ENCODE assay signal across 8 cellular contexts in the genomic region with DNA sequence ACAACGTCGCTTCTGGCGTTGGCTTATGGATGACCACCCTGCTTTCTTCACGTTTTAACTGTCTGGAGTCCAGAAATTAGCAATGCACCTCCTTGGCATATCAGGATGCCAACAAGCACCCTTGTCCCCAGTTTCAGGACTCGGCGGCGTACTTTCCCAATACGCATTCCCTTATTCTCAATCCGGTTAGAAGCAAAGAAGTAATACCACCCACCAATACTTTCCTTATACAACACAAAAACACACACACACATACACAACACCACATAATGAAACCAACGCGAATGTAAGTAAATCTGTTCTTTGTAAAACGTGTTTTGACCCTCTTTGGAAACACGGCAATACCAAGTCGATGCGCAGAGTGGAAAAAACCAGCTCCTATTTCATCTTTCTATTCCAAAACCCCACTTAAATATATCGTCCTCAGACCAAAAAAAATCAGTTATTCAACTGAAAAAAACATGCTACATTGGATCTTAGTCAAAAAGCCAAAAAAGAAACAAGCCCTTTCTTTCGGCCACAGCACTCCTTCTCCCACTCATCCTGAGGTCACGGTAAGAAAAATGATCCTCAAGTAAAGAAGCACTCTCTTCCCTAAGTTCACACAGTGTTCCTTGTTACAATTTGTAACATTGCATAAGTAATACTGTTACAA. TPM values are rescaled to one million over a fixed set of nuclear protein-coding genes. Genes with fewer than 3 reads are reported as not detected.
DNase-seq lines count a peak whose midpoint lies in the region; ATAC-seq and TF ChIP-seq lines count a peak whose summit lies in the region.

No MANE protein-coding gene starts in this region.

- H3K4me3 ChIP-seq in AG10803 (ENCODE audit: low read length) (peak overlapping the region; percentile 58), vagina (peak overlapping the region; percentile 67 to 68)

- peak overlapping the region; percentile 97 for H3K4me3 Mint-ChIP-seq in activated CD4-positive, alpha-beta T cell treated with anti-CD3 and anti-CD28 coated beads, Interleukin-2, amount 10 ng/mL, durations not matched to agents 7 days and 5 days

- H3K36me3 Mint-ChIP-seq in activated CD4-positive, alpha-beta T cell treated with anti-CD3 and anti-CD28 coated beads, Interleukin-2, amount 10 ng/mL, durations not matched to agents 7 days and 5 days (ENCODE audit: low read depth): peaks cover 2% of the 10 kb centered on the region

- peak overlapping the region; percentile 100 for H3K27ac Mint-ChIP-seq in activated CD4-positive, alpha-beta T cell treated with anti-CD3 and anti-CD28 coated beads, Interleukin-2, amount 10 ng/mL, durations not matched to agents 7 days and 5 days

- no peaks in the 10 kb centered on the region for H3K9me3 ChIP-seq in vagina

- H3K27me3 ChIP-seq in vagina: no peaks in the 10 kb centered on the region

- intact Hi-C loops in vagina (cut with DNase I): no loop called here

- DNase-seq in AG10803 (ENCODE audit: low read depth): peak; percentile 91
- peak; percentile 74 for DNase-seq in NCI-H345 (lab: John Stamatoyannopoulos, UW)
- peak; percentile 71 for DNase-seq in activated CD4-positive, alpha-beta T cell treated with anti-CD3 and anti-CD28 coated beads, Interleukin-2, amount 10 ng/mL, durations not matched to agents 7 days and 5 days
- no peak for DNase-seq in epithelial cell of prostate (ENCODE audit: low read depth, low spot score)
- DNase-seq in myocyte (ENCODE audit: low read depth): peak; percentile 81
- no peak for DNase-seq in vagina (ENCODE audit: extremely low spot score in 2 of 2)

- H3K9me3 Mint-ChIP-seq in activated CD4-positive, alpha-beta T cell treated with anti-CD3 and anti-CD28 coated beads, Interleukin-2, amount 10 ng/mL, durations not matched to agents 7 days and 5 days: no peaks in the 10 kb centered on the region

- TF ChIP-seq CTCF in AG10803 (conservative IDR thresholded peaks at IDR 0.05; ENCODE audit: low read length) (no peak), vagina (IDR thresholded peaks at IDR 0.05) (no peak)

- POLR2A ChIA-PET in activated CD4-positive, alpha-beta T cell treated with anti-CD3 and anti-CD28 coated beads, Interleukin-2, amount 10 ng/mL, durations not matched to agents 7 days and 5 days (lab: Charles Lee): interaction anchor here (0.6 to 2.4 kb wide), 14 partner anchors 11 to 1415 kb away, joined by 3 to 34 read pairs (median 4); a partner anchor contains a TSS

- H3K27ac ChIP-seq in epithelial cell of prostate (peak overlapping the region; percentile 99), vagina (peak overlapping the region; percentile 100)

- no peak for TF ChIP-seq POLR2A in vagina (IDR thresholded peaks at IDR 0.05)

- CTCF ChIA-PET in activated CD4-positive, alpha-beta T cell treated with anti-CD3 and anti-CD28 coated beads, Interleukin-2, amount 10 ng/mL, durations not matched to agents 7 days and 5 days (lab: Charles Lee): interaction anchor here (0.8 to 3.6 kb wide), 6 partner anchors 11 to 116 kb away, joined by 3 to 48 read pairs (median 7); a partner anchor contains a TSS

- no peaks in the 10 kb centered on the region for H3K27me3 Mint-ChIP-seq in activated CD4-positive, alpha-beta T cell treated with anti-CD3 and anti-CD28 coated beads, Interleukin-2, amount 10 ng/mL, durations not matched to agents 7 days and 5 days

- ATAC-seq in GM18858 (IDR thresholded peaks at IDR 0.05; ENCODE audit: unreplicated experiment) (peak; percentile 31), HG03139 (IDR thresholded peaks at IDR 0.05; ENCODE audit: unreplicated experiment) (peak; percentile 22)

- no peaks in the 10 kb centered on the region for H3K36me3 ChIP-seq in vagina

- peaks cover 20% of the 10 kb centered on the region for H3K4me1 ChIP-seq in vagina

- H3K4me1 Mint-ChIP-seq in activated CD4-positive, alpha-beta T cell treated with anti-CD3 and anti-CD28 coated beads, Interleukin-2, amount 10 ng/mL, durations not matched to agents 7 days and 5 days: peaks cover 54% of the 10 kb centered on the region

RNA-seq across cellular contexts. Expression of a gene that starts 31.1 kb away (rescaled TPM):
- 1 to 10 TPM; 2.1 to 2.2 TPM for total RNA-seq in activated CD4-positive, alpha-beta T cell treated with anti-CD3 and anti-CD28 coated beads, Interleukin-2, amount 10 ng/mL, durations not matched to agents 7 days and 5 days
- total RNA-seq in myocyte (54.6 and 70.4 TPM in 2 replicates), vagina (35.6 TPM)
- polyA plus RNA-seq in myocyte (2012): 68.6 TPM

Comparison
In these comparisons a context has a peak if more than half of its experiments do, and no peak if none do; other contexts are left out.
1. DNase-seq: peak in AG10803 (single experiment), NCI-H345 (single experiment), activated CD4-positive, alpha-beta T cell treated with anti-CD3 and anti-CD28 coated beads, Interleukin-2, amount 10 ng/mL, durations not matched to agents 7 days and 5 days (single experiment) and myocyte (single experiment); none in epithelial cell of prostate (single experiment) and vagina (0 of 2).
2. RNA of a gene that starts 31.1 kb away (total RNA-seq): 54.6 to 70.4 TPM in myocyte and 35.6 TPM in vagina (single experiment); 2.1 to 2.2 TPM in activated CD4-positive, alpha-beta T cell treated with anti-CD3 and anti-CD28 coated beads, Interleukin-2, amount 10 ng/mL, durations not matched to agents 7 days and 5 days; every median in the first group is over 10 times any median in the second.